In the genomic region with DNA sequence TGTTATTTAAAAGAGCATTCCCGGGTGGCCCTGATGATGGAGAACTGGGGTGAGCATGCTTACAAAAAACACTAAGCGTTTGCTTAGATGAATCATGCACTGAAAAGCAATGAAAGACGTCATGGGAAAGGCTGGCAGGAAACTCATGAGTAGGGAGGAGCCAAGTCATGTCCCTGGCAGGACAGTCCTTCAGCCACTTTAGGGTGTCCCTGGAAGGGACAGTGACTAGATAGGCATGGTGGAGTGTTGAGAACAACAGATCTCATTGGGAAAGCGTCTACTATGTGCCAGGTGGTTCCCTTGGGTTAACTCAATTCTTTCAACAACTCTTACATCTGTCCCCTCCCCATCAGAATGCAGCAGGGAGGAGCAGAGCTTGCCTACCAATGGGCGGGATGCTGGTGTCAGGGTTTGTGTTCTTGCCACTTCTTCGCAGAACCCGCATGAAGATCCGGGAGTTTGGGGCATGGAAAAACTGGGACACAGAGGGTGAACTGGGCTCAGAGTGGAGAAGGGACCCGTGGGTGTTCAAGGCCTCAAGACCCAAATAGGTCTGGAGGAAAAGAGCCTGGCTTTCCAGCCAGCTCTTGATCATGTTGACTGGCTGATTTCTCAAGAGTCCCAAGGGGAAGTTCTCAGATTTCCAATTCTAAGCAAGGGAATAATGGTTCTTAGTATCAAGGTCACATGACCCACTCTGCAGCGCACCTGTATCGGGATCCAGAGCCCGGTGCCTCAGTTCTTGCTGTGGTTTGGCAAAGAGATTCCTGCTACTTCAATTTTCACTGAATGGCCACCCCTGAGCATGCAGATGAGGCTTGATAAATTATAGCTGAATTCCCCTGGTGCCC, we compare ENCODE assay signal across 9 cellular contexts.
DNase-seq lines count a peak whose midpoint lies in the region; ATAC-seq, FAIRE-seq and TF ChIP-seq lines count a peak whose summit lies in the region.
"Had no signal": no experiment of that assay in that cellular context is flagged by ENCODE, and none has a peak within 500 bp of the region (broad histone marks: within the 10 kb centered on the region; RNA-seq: fewer than 3 reads in every experiment).

No MANE protein-coding gene starts in this region.

- peak overlapping the region; percentile 37 for H3K9ac ChIP-seq in astrocyte (ENCODE audit: low read length)

- peak; percentile 39 for DNase-seq in DMS53 (lab: John Stamatoyannopoulos, UW)
- DNase-seq in DMS53 treated with DMSO at 0.1 percent for 48 hours (lab: John Stamatoyannopoulos, UW; ENCODE audit: unreplicated experiment), result no peak
- peak; percentile 81 for DNase-seq in astrocyte (ENCODE audit: low read depth)
- DNase-seq in right cardiac atrium, result peak in 2 of 3 donors; percentile 68 to 69
- DNase-seq in tibial nerve (ENCODE audit: low spot score in 2 of 2), result peak; percentile 16 to 52
- DNase-seq in CD14-positive monocyte (ENCODE audit: low spot score), result no peak
- DNase-seq in cortex of kidney (lab: John Stamatoyannopoulos, UW), result no peak

- TF ChIP-seq CTCF in astrocyte (IDR thresholded peaks at IDR 0.05; ENCODE audit: insufficient read depth, low read depth, low read length) (no peak), tibial nerve (IDR thresholded peaks at IDR 0.05) (no peak), CD14-positive monocyte (IDR thresholded peaks at IDR 0.05) (no peak)

- H3K9me3 ChIP-seq in astrocyte (ENCODE audit: insufficient read depth, low read depth, low read length) (no peaks in the 10 kb centered on the region), right cardiac atrium (ENCODE audit: control insufficient read depth, low read length) (no peaks in the 10 kb centered on the region), tibial nerve (peaks cover 0 to under 1% (median 0%) of the 10 kb centered on the region in 4 donors)

- peaks cover 15% of the 10 kb centered on the region for H3K4me1 Mint-ChIP-seq in astrocyte (ENCODE audit: low read depth, unreplicated experiment)
- no peaks in the 10 kb centered on the region for H3K4me1 Mint-ChIP-seq in CD14-positive monocyte

- no peak for TF ChIP-seq POLR2A in tibial nerve (IDR thresholded peaks at IDR 0.05)

- H3K27ac ChIP-seq in astrocyte (ENCODE audit: low read depth, low read length), result peak overlapping the region; percentile 58
- peak overlapping the region; percentile 98 for H3K27ac ChIP-seq in right cardiac atrium (ENCODE audit: low read length)
- H3K27ac ChIP-seq in tibial nerve, result peak overlapping the region in 2 of 4 donors; percentile 63 to 66

- 61% methylated on average over 12 of the region's 12 CpGs for WGBS in right cardiac atrium
- whole genome bisulfite sequencing in tibial nerve, 2 donors, result 66 to 68% methylated on average over 12 of the region's 12 CpGs

- no peaks in the 10 kb centered on the region for H3K36me3 ChIP-seq in astrocyte (ENCODE audit: insufficient read depth, low read length)
- no peaks in the 10 kb centered on the region for H3K36me3 ChIP-seq in tibial nerve

- peak; percentile 20 for FAIRE-seq in astrocyte (lab: Jason Lieb, UNC)
- FAIRE-seq: A204.1 had no signal

- H3K9me3 Mint-ChIP-seq in astrocyte (ENCODE audit: unreplicated experiment) (peaks cover 4% of the 10 kb centered on the region), CD14-positive monocyte (peaks cover 0 to 9% (median 2%) of the 10 kb centered on the region in 7 donors)

- peak in 1 of 2 donors; percentile 65 for TF ChIP-seq EP300 in tibial nerve (IDR thresholded peaks at IDR 0.05)

- H3K27me3 Mint-ChIP-seq in astrocyte (ENCODE audit: low read depth, unreplicated experiment) (peaks cover 29% of the 10 kb centered on the region), CD14-positive monocyte (ENCODE audit: low read depth in 3 of 3) (peaks cover 0 to 1% (median 0%) of the 10 kb centered on the region in 3 donors)

- H3K27me3 ChIP-seq in astrocyte (ENCODE audit: insufficient read depth, low read length) (no peaks in the 10 kb centered on the region), right cardiac atrium (ENCODE audit: control insufficient read depth, insufficient read depth) (no peaks in the 10 kb centered on the region), tibial nerve (no peaks in the 10 kb centered on the region)

- H3K36me3 Mint-ChIP-seq in astrocyte (ENCODE audit: low read depth, unreplicated experiment) (no peaks in the 10 kb centered on the region), CD14-positive monocyte (no peaks in the 10 kb centered on the region)

- H3K4me1 ChIP-seq in astrocyte (ENCODE audit: insufficient read depth, low read length) (peaks cover 18% of the 10 kb centered on the region), right cardiac atrium (ENCODE audit: control insufficient read depth, insufficient read depth, low read length) (peaks cover 7% of the 10 kb centered on the region), tibial nerve (no peaks in the 10 kb centered on the region)

- intact Hi-C loops in right cardiac atrium (cut with DNase I), result no loop called here
- intact Hi-C loops in CD14-positive monocyte (cut with micrococcal nuclease), result no loop called here

- peak overlapping the region; percentile 10 for H3K4me2 ChIP-seq in astrocyte (ENCODE audit: low read length)

- H4K20me1 ChIP-seq in astrocyte (ENCODE audit: insufficient read depth, low read length), result no peaks in the 10 kb centered on the region

- ATAC-seq in right cardiac atrium (peak; percentile 92 to 94), HG03469 (IDR thresholded peaks at IDR 0.05; ENCODE audit: unreplicated experiment) (no peak)

- H3K4me3 Mint-ChIP-seq in astrocyte (ENCODE audit: unreplicated experiment), result no peak overlapping the region
- H3K4me3 Mint-ChIP-seq in CD14-positive monocyte, result no peak overlapping the region

- H3K4me3 ChIP-seq in astrocyte (ENCODE audit: insufficient read depth, low read depth, low read length) (no peak overlapping the region), right cardiac atrium (ENCODE audit: low read length) (no peak overlapping the region), tibial nerve (no peak overlapping the region)

- peak overlapping the region; percentile 3 for H2AFZ ChIP-seq in astrocyte (ENCODE audit: low read depth, low read length)

- no peaks in the 10 kb centered on the region for H3K79me2 ChIP-seq in astrocyte (ENCODE audit: insufficient read depth, low read length)

- no peak overlapping the region for H3K27ac Mint-ChIP-seq in astrocyte (ENCODE audit: unreplicated experiment)
- no peak overlapping the region for H3K27ac Mint-ChIP-seq in CD14-positive monocyte

Comparison
In these comparisons a context has a peak if more than half of its experiments do, and no peak if none do; other contexts are left out.
1. DNase-seq: peak in DMS53 (single experiment), astrocyte (single experiment), right cardiac atrium (2 of 3) and tibial nerve (2 of 2); none in DMS53 treated with DMSO at 0.1 percent for 48 hours (single experiment), CD14-positive monocyte (single experiment) and cortex of kidney (single experiment).